13 cellular contexts compared by ENCODE assay signal in genomic region chr19:37513397-37513796, GRCh38.
"Had no signal": no experiment of that assay in that cellular context is flagged by ENCODE, and none has a peak within 500 bp of the region (broad histone marks: within the 10 kb centered on the region; RNA-seq: fewer than 3 reads in every experiment).

No MANE protein-coding gene starts in this region.

- ATAC-seq: activated CD8-positive, alpha-beta T cell treated with anti-CD3 and anti-CD28 coated beads, Interleukin-2, amount 10 ng/mL, durations not matched to agents 7 days and 5 days; activated T-cell treated with anti-CD3 and anti-CD28 coated beads, Interleukin-2, amount 50 U/mL, for 4 hours; body of pancreas had no signal

- H3K4me3 ChIP-seq: body of pancreas, dorsolateral prefrontal cortex, left ventricle myocardium inferior, neural progenitor cell, tibial nerve, vagina had no signal

- DNase-seq: activated CD8-positive, alpha-beta T cell treated with anti-CD3 and anti-CD28 coated beads, Interleukin-2, amount 10 ng/mL, durations not matched to agents 7 days and 5 days; activated naive CD4-positive, alpha-beta T cell treated with anti-CD3 and anti-CD28 coated beads for 36 hours; activated T-cell treated with anti-CD3 and anti-CD28 coated beads, Interleukin-2, amount 50 U/mL, for 4 hours; body of pancreas; dorsolateral prefrontal cortex; head of caudate nucleus; left ventricle myocardium inferior; mammary epithelial cell; midbrain; stimulated activated CD4-positive, alpha-beta T cell treated with anti-CD3 and anti-CD28 coated beads, Interleukin-2, amount 100 ng/mL, for 24 hours had no signal
